In the genomic region with DNA sequence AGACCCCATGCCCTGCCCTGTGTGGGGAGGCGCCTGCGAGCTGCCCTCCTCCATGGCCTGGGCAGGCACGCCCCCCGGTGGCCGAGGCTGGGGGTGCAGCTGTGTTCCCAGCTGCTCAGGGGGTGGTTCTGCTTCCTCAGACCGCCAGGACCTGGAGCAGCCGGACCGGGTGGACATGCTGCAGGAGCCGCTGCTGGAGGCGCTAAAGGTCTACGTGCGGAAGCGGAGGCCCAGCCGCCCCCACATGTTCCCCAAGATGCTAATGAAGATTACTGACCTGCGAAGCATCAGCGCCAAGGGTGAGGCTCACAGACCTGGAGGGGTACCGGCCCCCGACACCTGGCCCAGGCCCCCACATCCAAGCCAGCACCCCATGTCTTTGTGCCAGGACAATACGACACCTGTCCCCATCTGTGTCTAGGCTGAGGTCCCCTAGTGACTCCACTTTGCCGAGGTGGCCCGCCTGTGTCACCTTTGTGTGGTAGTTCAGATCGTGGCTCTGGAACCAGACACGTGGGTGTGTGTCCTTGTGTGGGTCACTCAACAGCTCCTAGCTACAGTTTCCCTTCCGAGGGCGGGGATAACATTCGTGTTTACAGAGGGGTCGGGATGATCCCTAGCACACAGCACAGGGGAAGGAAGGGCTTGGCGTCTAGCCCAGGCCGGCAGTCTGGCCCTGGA, we compare ENCODE assay signal across 8 cellular contexts. TPM values are rescaled to one million over a fixed set of nuclear protein-coding genes. Genes with fewer than 3 reads are reported as not detected.
DNase-seq lines count a peak whose midpoint lies in the region; FAIRE-seq and TF ChIP-seq lines count a peak whose summit lies in the region.

No MANE protein-coding gene starts in this region.

- H3K9me3 ChIP-seq in AG04450 (ENCODE audit: control insufficient read depth, insufficient read depth, low read length) = no peaks in the 10 kb centered on the region; the same call in 1 of the 2 replicates
- H3K9me3 ChIP-seq in OCI-LY3 (ENCODE audit: insufficient read depth, low read length) = no peaks in the 10 kb centered on the region
- no peaks in the 10 kb centered on the region for H3K9me3 ChIP-seq in ovary
- H3K9me3 ChIP-seq in tibial nerve = no peaks in the 10 kb centered on the region

- H4K20me1 ChIP-seq in OCI-LY3 (ENCODE audit: insufficient read depth, low read length) = peaks cover 17% of the 10 kb centered on the region

- peak; percentile 80 for FAIRE-seq in GM19239 (lab: Jason Lieb, UNC)

- no peak for TF ChIP-seq EP300 in ovary (IDR thresholded peaks at IDR 0.05)
- TF ChIP-seq EP300 in tibial nerve (IDR thresholded peaks at IDR 0.05) = peak in 1 of 2 donors; percentile 45

- TF ChIP-seq CTCF in AG04450 (IDR thresholded peaks at IDR 0.05; ENCODE audit: low read depth, low read length) (peak; percentile 93), OCI-LY3 (IDR thresholded peaks at IDR 0.05; ENCODE audit: low read depth, low read length) (peak; percentile 90), fibroblast of pulmonary artery (IDR thresholded peaks at IDR 0.05; ENCODE audit: low read length, missing control alignments) (peak; percentile 78), ovary (IDR thresholded peaks at IDR 0.05) (peak; percentile 91 to 98 (median 97)), tibial nerve (IDR thresholded peaks at IDR 0.05) (peak; percentile 95 to 100 (median 98))

- no peak overlapping the region for H3K4me3 ChIP-seq in AG04450 (ENCODE audit: low read depth, low read length)
- no peak overlapping the region for H3K4me3 ChIP-seq in OCI-LY3 (ENCODE audit: low read length)
- H3K4me3 ChIP-seq in fibroblast of pulmonary artery (replicated peaks; ENCODE audit: low read depth, low read length) = no peak overlapping the region
- no peak overlapping the region for H3K4me3 ChIP-seq in ovary
- no peak overlapping the region for H3K4me3 ChIP-seq in tibial nerve

- peaks cover 13% of the 10 kb centered on the region for H3K36me3 ChIP-seq in OCI-LY3 (replicated peaks; ENCODE audit: low read depth, low read length)
- H3K36me3 ChIP-seq in ovary = no peaks in the 10 kb centered on the region
- H3K36me3 ChIP-seq in tibial nerve = peaks cover 0 to 51% (median 5%) of the 10 kb centered on the region in 3 donors

- DNase-seq in AG04450 (ENCODE audit: low read depth, low spot score) = no peak
- peak; percentile 89 for DNase-seq in GM19239 (ENCODE audit: insufficient read length, low spot score)
- DNase-seq in activated T-helper 1 cell treated with Interleukin-2 at 50 U/mL for 16 hours (ENCODE audit: low read depth) = peak; percentile 66
- DNase-seq in fibroblast of pulmonary artery (ENCODE audit: low read depth) = peak; percentile 65
- DNase-seq in ovary = peak; percentile 74 to 90 (median 85)
- DNase-seq in tibial nerve (ENCODE audit: low spot score in 2 of 2) = peak; percentile 73 to 85
- no peak for DNase-seq in pons (ENCODE audit: low spot score)

- no peak overlapping the region for H3K9ac ChIP-seq in OCI-LY3 (ENCODE audit: low read length)

- H2AFZ ChIP-seq in OCI-LY3 (ENCODE audit: low read depth, low read length) = no peak overlapping the region

- TF ChIP-seq POLR2A in ovary (IDR thresholded peaks at IDR 0.05) = peak; percentile 36
- TF ChIP-seq POLR2A in tibial nerve (IDR thresholded peaks at IDR 0.05) = no peak

- WGBS in ovary, 3 donors = 38 to 45% (median 44%) methylated on average over 27 to 29 of the region's 29 CpGs
- WGBS in tibial nerve, 2 donors = 30 to 36% methylated on average over 15 to 18 of the region's 29 CpGs

- H3K4me2 ChIP-seq in OCI-LY3 (ENCODE audit: low read length) = no peak overlapping the region

- no peaks in the 10 kb centered on the region for H3K79me2 ChIP-seq in OCI-LY3 (ENCODE audit: low read length)

- H3K27ac ChIP-seq in AG04450 (ENCODE audit: low read depth, low read length) = no peak overlapping the region
- H3K27ac ChIP-seq in OCI-LY3 (ENCODE audit: low read length) = no peak overlapping the region
- peak overlapping the region in 1 of 2 donors; percentile 18 for H3K27ac ChIP-seq in ovary
- peak overlapping the region in 2 of 4 donors; percentile 74 to 75 for H3K27ac ChIP-seq in tibial nerve

- POLR2A ChIA-PET in AG04450 (lab: Yijun Ruan, JAX) = interaction anchor here (0.6 to 1.1 kb wide), 2 partner anchors 52 to 470 kb away, joined by 5 read pairs; no protein-coding TSS in a partner anchor

- intact Hi-C loops in ovary (cut with DNase I) = loop anchor here in 3 of 4 donors (2.0 to 10.0 kb wide), 7 partner anchors 52 to 200 kb away; no protein-coding TSS in a partner anchor

- no peaks in the 10 kb centered on the region for H3K27me3 ChIP-seq in AG04450 (ENCODE audit: control insufficient read depth, insufficient read depth, low read length)
- H3K27me3 ChIP-seq in OCI-LY3 (ENCODE audit: low read depth, low read length) = no peaks in the 10 kb centered on the region
- H3K27me3 ChIP-seq in ovary = no peaks in the 10 kb centered on the region
- no peaks in the 10 kb centered on the region for H3K27me3 ChIP-seq in tibial nerve

- CTCF ChIA-PET in AG04450 (lab: Charles Lee) = interaction anchor here (0.6 to 3.8 kb wide), 29 partner anchors 9 to 339 kb away, joined by 3 to 112 read pairs (median 4); partner anchors contain the start of genes RARA and TOP2A

- peaks cover 15% of the 10 kb centered on the region for H3K4me1 ChIP-seq in OCI-LY3 (ENCODE audit: low read length)
- peaks cover 3% of the 10 kb centered on the region for H3K4me1 ChIP-seq in ovary (ENCODE audit: insufficient read depth)
- H3K4me1 ChIP-seq in tibial nerve = peaks cover 0 to 80% (median 37%) of the 10 kb centered on the region in 4 donors

RNA-seq across cellular contexts. Expression of gene GJD3, which starts 9.3 kb away (rescaled TPM):
- 0.41 and 0.97 TPM in 2 replicates for polyA plus RNA-seq in AG04450 (2011; rRNA removed)
- polyA minus RNA-seq in AG04450 (2011; rRNA and poly(A)+ RNA removed) = 0.39 TPM in 1 of 2 replicates, not detected in the other
- total RNA-seq in ovary = 1 to 10 TPM in 2 of 7 donors, under 1 TPM in 3, not detected in 2; 0.66 to 1.8 (median 0.92) TPM
- under 1 TPM in 1 of 2 donors, not detected in 1; 0.24 TPM for polyA plus RNA-seq in ovary
- not detected for total RNA-seq in tibial nerve

RNA-seq across cellular contexts. Expression of gene RARA, which starts 46.3 kb away (rescaled TPM):
- 4.9 and 7.5 TPM in 2 replicates for polyA plus RNA-seq in AG04450 (2011; rRNA removed)
- 9.7 and 10.2 TPM in 2 replicates for polyA minus RNA-seq in AG04450 (2011; rRNA and poly(A)+ RNA removed)
- 100 to 1,000 TPM in 1 of 7 donors, 10 to 100 TPM in 6; 19.8 to 100 (median 62.2) TPM for total RNA-seq in ovary
- 10 to 100 TPM; 21.8 to 39.9 TPM for polyA plus RNA-seq in ovary
- 10 to 100 TPM; 28.9 to 58.2 (median 46.4) TPM for total RNA-seq in tibial nerve

Comparison
In these comparisons a context has a peak if more than half of its experiments do, and no peak if none do; other contexts are left out.
1. DNase-seq: peak in GM19239 (single experiment), activated T-helper 1 cell treated with Interleukin-2 at 50 U/mL for 16 hours (single experiment), fibroblast of pulmonary artery (single experiment), ovary (5 of 5) and tibial nerve (2 of 2); none in AG04450 (single experiment) and pons (single experiment).
2. Peak in every context shown above with its lines, with median percentiles within 50 percentile points of each other: CTCF ChIP-seq.